Comparison of ENCODE assay signal across 9 cellular contexts in the genomic region with DNA sequence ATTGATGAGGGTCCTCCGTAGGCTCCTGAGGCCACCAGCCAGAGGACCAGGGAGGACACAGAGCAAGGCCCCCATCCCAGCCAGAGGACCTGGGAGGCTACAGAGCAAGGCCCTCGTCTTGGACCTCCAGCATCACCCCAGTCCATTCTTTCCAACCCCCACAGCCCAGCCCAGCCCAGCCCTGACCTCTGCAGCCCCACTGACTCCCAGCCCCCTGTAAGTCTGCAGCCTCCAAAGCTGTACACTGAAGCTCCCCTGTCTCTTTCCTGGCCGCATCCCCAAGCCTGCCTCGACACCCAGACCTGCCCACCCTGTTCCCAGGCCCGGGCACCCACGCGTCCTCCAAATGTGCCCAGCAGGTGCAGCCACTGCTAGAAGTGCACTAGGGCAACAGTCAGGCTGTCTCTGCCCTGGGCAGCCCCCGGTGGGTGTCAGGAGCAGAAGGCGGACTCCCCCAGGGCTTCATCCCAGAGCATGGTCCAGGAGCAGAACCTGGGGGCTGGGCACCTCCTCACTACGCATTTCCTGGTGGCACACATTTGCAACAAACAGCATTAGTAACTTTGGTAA. TPM values are rescaled to one million over a fixed set of nuclear protein-coding genes. Genes with fewer than 3 reads are reported as not detected.
DNase-seq lines count a peak whose midpoint lies in the region; ATAC-seq and TF ChIP-seq lines count a peak whose summit lies in the region.
"Had no signal": no experiment of that assay in that cellular context is flagged by ENCODE, and none has a peak within 500 bp of the region (broad histone marks: within the 10 kb centered on the region; RNA-seq: fewer than 3 reads in every experiment).

No MANE protein-coding gene starts in this region.

- H3K27me3 ChIP-seq in GM23248 (replicated peaks; ENCODE audit: insufficient read depth) (no peaks in the 10 kb centered on the region), sigmoid colon (no peaks in the 10 kb centered on the region), H7 (ENCODE audit: control insufficient read depth, insufficient read depth, low read length) (no peaks in the 10 kb centered on the region)

- in situ Hi-C loops in GM23248 (cut with MboI), result no loop called here

- CTCF ChIA-PET in WTC11 (lab: Charles Lee), result interaction anchor here (0.6 to 2.3 kb wide), 4 partner anchors 9 to 315 kb away, joined by 3 to 18 read pairs (median 8); no protein-coding TSS in a partner anchor

- no peaks in the 10 kb centered on the region for H4K20me1 ChIP-seq in GM23248 (ENCODE audit: insufficient read depth)

- peaks cover 10% of the 10 kb centered on the region for H3K4me1 Mint-ChIP-seq in WTC11

- no peak for TF ChIP-seq EP300 in sigmoid colon (IDR thresholded peaks at IDR 0.05)

- ATAC-seq in WTC11 (no peak), HG03439 (IDR thresholded peaks at IDR 0.05; ENCODE audit: unreplicated experiment) (no peak)

- WGBS in GM23248 (ENCODE audit: low coverage in 1 of 2, low lambda C conversion rate in 2 of 2, missing lambda C conversion rate in 2 of 2), 2 experiments, result 88 to 91% methylated on average over 10 of the region's 10 CpGs
- 35 to 75% methylated on average over 10 of the region's 10 CpGs for whole genome bisulfite sequencing in sigmoid colon, 2 donors

- peak overlapping the region; percentile 59 for H3K27ac ChIP-seq in GM23248
- peak overlapping the region; percentile 71 to 96 (median 78) for H3K27ac ChIP-seq in sigmoid colon
- no peak overlapping the region for H3K27ac ChIP-seq in substantia nigra (ENCODE audit: low read depth, low read length, poor library complexity, severe bottlenecking)

- H3K4me1 ChIP-seq in GM23248 (ENCODE audit: insufficient read depth) (peaks cover 26% of the 10 kb centered on the region), sigmoid colon (peaks cover 0 to 53% (median 51%) of the 10 kb centered on the region in 4 donors)

- H3K79me2 ChIP-seq in GM23248 (ENCODE audit: insufficient read depth), result peaks cover 73% of the 10 kb centered on the region

- H3K27me3 Mint-ChIP-seq in WTC11 (ENCODE audit: low read depth), result peaks cover under 1% of the 10 kb centered on the region; the same call in 1 of the 2 replicates

- no peak for TF ChIP-seq POLR2A in sigmoid colon (IDR thresholded peaks at IDR 0.05)

- peak overlapping the region; percentile 89 for H3K4me2 ChIP-seq in GM23248 (ENCODE audit: unreplicated experiment)

- H3K4me3 ChIP-seq in GM23248, result peak overlapping the region; percentile 80
- peak overlapping the region; percentile 64 to 76 for H3K4me3 ChIP-seq in foreskin fibroblast (ENCODE audit: low read depth in 1 of 2, low read length in 2 of 2)
- peak overlapping the region in 3 of 4 donors; percentile 63 to 80 (median 76) for H3K4me3 ChIP-seq in sigmoid colon
- H3K4me3 ChIP-seq in H7 (ENCODE audit: insufficient read depth, low read depth, low read length), result no peak overlapping the region

- peaks cover 2% of the 10 kb centered on the region for H3F3A ChIP-seq in GM23248 (ENCODE audit: insufficient read depth)

- TF ChIP-seq CTCF in WTC11 (IDR thresholded peaks at IDR 0.05), result no peak
- no peak for TF ChIP-seq CTCF in foreskin fibroblast (IDR thresholded peaks at IDR 0.05; ENCODE audit: low read depth, low read length)
- no peak for TF ChIP-seq CTCF in sigmoid colon (IDR thresholded peaks at IDR 0.05)

- no peak overlapping the region for H2AFZ ChIP-seq in GM23248

- peak overlapping the region; percentile 85 for H3K9ac ChIP-seq in GM23248

- H3K36me3 ChIP-seq in GM23248 (ENCODE audit: low read depth) (no peaks in the 10 kb centered on the region), sigmoid colon (peaks cover 0 to 1% (median 0%) of the 10 kb centered on the region in 4 donors), H7 (replicated peaks; ENCODE audit: control insufficient read depth, insufficient read depth, low read length) (no peaks in the 10 kb centered on the region)

- H3K36me3 Mint-ChIP-seq in WTC11, result no peaks in the 10 kb centered on the region

- no peaks in the 10 kb centered on the region for H3K9me2 ChIP-seq in GM23248 (ENCODE audit: insufficient read depth)

- H3K9me3 Mint-ChIP-seq in WTC11, result no peaks in the 10 kb centered on the region

- intact Hi-C loops in sigmoid colon (cut with DNase I), result no loop called here

- POLR2A ChIA-PET in WTC11 (lab: Charles Lee), result interaction anchor here (0.6 to 1.8 kb wide), 2 partner anchors 9 to 269 kb away, joined by 3 to 5 read pairs; no protein-coding TSS in a partner anchor

- H3K27ac Mint-ChIP-seq in WTC11, result no peak overlapping the region

- peak overlapping the region; percentile 70 for H3K4me3 Mint-ChIP-seq in WTC11

- DNase-seq in GM23248, result no peak
- DNase-seq in WTC11 (ENCODE audit: low spot score), result no peak
- DNase-seq in foreskin fibroblast, result no peak
- DNase-seq in sigmoid colon, result no peak
- no peak for DNase-seq in H7
- no peak for DNase-seq in NCI-H128 (lab: John Stamatoyannopoulos, UW; ENCODE audit: unreplicated experiment)
- DNase-seq in substantia nigra (lab: John Stamatoyannopoulos, UW), result no peak
- DNase-seq: SW 1271 had no signal

- H3K9me3 ChIP-seq in GM23248 (ENCODE audit: low read depth) (no peaks in the 10 kb centered on the region), sigmoid colon (no peaks in the 10 kb centered on the region)

TF ChIP-seq in WTC11, 78 proteins besides CTCF, POLR2A, EP300 and RAD21 (continues in another document):
- no peak for TF ChIP-seq IRF2 (CRISPR knock-in tag; IDR thresholded peaks at IDR 0.05; ENCODE audit: borderline replicate concordance, low read depth)
- TF ChIP-seq, protein P1, sequence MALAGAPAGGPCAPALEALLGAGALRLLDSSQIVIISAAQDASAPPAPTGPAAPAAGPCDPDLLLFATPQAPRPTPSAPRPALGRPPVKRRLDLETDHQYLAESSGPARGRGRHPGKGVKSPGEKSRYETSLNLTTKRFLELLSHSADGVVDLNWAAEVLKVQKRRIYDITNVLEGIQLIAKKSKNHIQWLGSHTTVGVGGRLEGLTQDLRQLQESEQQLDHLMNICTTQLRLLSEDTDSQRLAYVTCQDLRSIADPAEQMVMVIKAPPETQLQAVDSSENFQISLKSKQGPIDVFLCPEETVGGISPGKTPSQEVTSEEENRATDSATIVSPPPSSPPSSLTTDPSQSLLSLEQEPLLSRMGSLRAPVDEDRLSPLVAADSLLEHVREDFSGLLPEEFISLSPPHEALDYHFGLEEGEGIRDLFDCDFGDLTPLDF (CRISPR knock-in tag; IDR thresholded peaks at IDR 0.05), result no peak
- TF ChIP-seq NFYB (CRISPR knock-in tag; conservative IDR thresholded peaks at IDR 0.05; ENCODE audit: low read depth), result no peak
- no peak for TF ChIP-seq ZNF416 (CRISPR knock-in tag; IDR thresholded peaks at IDR 0.05)
- no peak for TF ChIP-seq ATF3 (CRISPR knock-in tag; conservative IDR thresholded peaks at IDR 0.05)
- no peak for TF ChIP-seq GABPB1 (CRISPR knock-in tag; IDR thresholded peaks at IDR 0.05)
- TF ChIP-seq USF2 (CRISPR knock-in tag; IDR thresholded peaks at IDR 0.05), result no peak

RNA-seq across cellular contexts. Expression of gene DVL1, which starts 2.1 kb away (rescaled TPM):
- total RNA-seq in GM23248 (2014; rRNA removed; shearing (Covaris generic)), result 113 and 119 TPM in 2 replicates
- polyA plus RNA-seq in GM23248 (2016; fragmentation: Nextera tagmentation; extraction: Ambion mirVana) (8.6 and 9.9 TPM in 2 replicates), sigmoid colon (10 to 100 TPM; 25.8 to 59.9 (median 36.3) TPM)
- total RNA-seq in WTC11 (2021) (74.1 to 91.4 TPM (median 77.3 TPM) in 3 replicates), sigmoid colon (10 to 100 TPM; 50.7 to 85.0 (median 61.9) TPM)
- total RNA-seq in H7 (2014; rRNA removed; shearing (Covaris generic)), result 189 and 191 TPM in 2 replicates

RNA-seq across cellular contexts. Expression of gene MXRA8, which starts 11.2 kb away (rescaled TPM):
- total RNA-seq in GM23248 (2014; rRNA removed; shearing (Covaris generic)), result 1,040 and 1,228 TPM in 2 replicates
- polyA plus RNA-seq in GM23248 (2016; fragmentation: Nextera tagmentation; extraction: Ambion mirVana), result 584 and 609 TPM in 2 replicates
- total RNA-seq in WTC11 (2021), result 6.7 to 11.2 TPM (median 10.7 TPM) in 3 replicates
- total RNA-seq in sigmoid colon, result 100 to 1,000 TPM in 3 of 4 donors, 10 to 100 TPM in 1; 78.8 to 234 (median 114) TPM
- polyA plus RNA-seq in sigmoid colon, result 10 to 100 TPM in 2 of 3 donors, 1 to 10 TPM in 1; 2.8 to 26.2 (median 22.2) TPM
- 54.2 and 80.1 TPM in 2 replicates for total RNA-seq in H7 (2014; rRNA removed; shearing (Covaris generic))

RNA-seq across cellular contexts. Expression of gene TAS1R3, which starts 16.0 kb away (rescaled TPM):
- total RNA-seq in GM23248 (2014; rRNA removed; shearing (Covaris generic)), result 0.54 TPM in 1 of 2 replicates, not detected in the other
- polyA plus RNA-seq in GM23248 (2016; fragmentation: Nextera tagmentation; extraction: Ambion mirVana) (0.24 TPM in 1 of 2 replicates, not detected in the other), sigmoid colon (under 1 TPM in 2 of 3 donors, not detected in 1; 0.60 to 0.64 TPM)
- total RNA-seq in WTC11 (2021) (0.18 to 0.22 TPM (median 0.21 TPM) in 3 replicates), sigmoid colon (not detected)
- 0.14 TPM in 1 of 2 replicates, not detected in the other for total RNA-seq in H7 (2014; rRNA removed; shearing (Covaris generic))

RNA-seq across cellular contexts. Expression of gene CPTP, which starts 22.5 kb away (rescaled TPM):
- total RNA-seq in GM23248 (2014; rRNA removed; shearing (Covaris generic)), result 30.5 and 39.0 TPM in 2 replicates
- 28.0 and 33.2 TPM in 2 replicates for polyA plus RNA-seq in GM23248 (2016; fragmentation: Nextera tagmentation; extraction: Ambion mirVana)
- 10.3 to 14.4 TPM (median 12.3 TPM) in 3 replicates for total RNA-seq in WTC11 (2021)
- total RNA-seq in sigmoid colon, result 10 to 100 TPM in 2 of 4 donors, 1 to 10 TPM in 2; 8.4 to 21.6 (median 10.5) TPM
- 10 to 100 TPM; 41.4 to 57.1 (median 42.0) TPM for polyA plus RNA-seq in sigmoid colon
- 25.0 and 27.7 TPM in 2 replicates for total RNA-seq in H7 (2014; rRNA removed; shearing (Covaris generic))

RNA-seq across cellular contexts. Expression of gene INTS11, which starts 22.7 kb away (rescaled TPM):
- total RNA-seq in GM23248 (2014; rRNA removed; shearing (Covaris generic)), result 80.1 and 90.0 TPM in 2 replicates
- 70.2 and 72.8 TPM in 2 replicates for polyA plus RNA-seq in GM23248 (2016; fragmentation: Nextera tagmentation; extraction: Ambion mirVana)
- 144 to 170 TPM (median 160 TPM) in 3 replicates for total RNA-seq in WTC11 (2021)
- total RNA-seq in sigmoid colon, result 100 to 1,000 TPM in 1 of 4 donors, 10 to 100 TPM in 3; 83.8 to 135 (median 93.4) TPM
- 100 to 1,000 TPM in 1 of 3 donors, 10 to 100 TPM in 2; 58.3 to 117 (median 62.7) TPM for polyA plus RNA-seq in sigmoid colon
- 169 and 189 TPM in 2 replicates for total RNA-seq in H7 (2014; rRNA removed; shearing (Covaris generic))
